Comparison of ENCODE assay signal across 12 cellular contexts in genomic region chr12:130456375-130457199, GRCh38.
DNase-seq lines count a peak whose midpoint lies in the region; ATAC-seq and TF ChIP-seq lines count a peak whose summit lies in the region.
"Had no signal": no experiment of that assay in that cellular context is flagged by ENCODE, and none has a peak within 500 bp of the region (broad histone marks: within the 10 kb centered on the region; RNA-seq: fewer than 3 reads in every experiment).

No MANE protein-coding gene starts in this region.

- no peak overlapping the region for H3K4me3 ChIP-seq in heart left ventricle
- H3K4me3 ChIP-seq in stomach = no peak overlapping the region
- H3K4me3 ChIP-seq: A549 had no signal

- no peak overlapping the region for H3K27ac ChIP-seq in heart left ventricle
- no peak overlapping the region for H3K27ac ChIP-seq in stomach
- H3K27ac ChIP-seq: A549 had no signal

- H3K4me1 ChIP-seq in heart left ventricle = peaks cover 0 to 6% (median 0%) of the 10 kb centered on the region in 12 donors
- H3K4me1 ChIP-seq in stomach = peaks cover 0 to 13% (median 0%) of the 10 kb centered on the region in 4 donors
- H3K4me1 ChIP-seq: A549 had no signal

- TF ChIP-seq EP300 in stomach (IDR thresholded peaks at IDR 0.05) = no peak

- TF ChIP-seq POLR2A in heart left ventricle (IDR thresholded peaks at IDR 0.05) = no peak
- no peak for TF ChIP-seq POLR2A in stomach (IDR thresholded peaks at IDR 0.05)

- ATAC-seq in heart left ventricle (peak; percentile 62 to 92 (median 92)), HG03520 (IDR thresholded peaks at IDR 0.05; ENCODE audit: unreplicated experiment) (no peak)
- ATAC-seq: activated T-cell treated with anti-CD3 and anti-CD28 coated beads, Interleukin-2, amount 50 U/mL, for 72 hours had no signal

- WGBS in heart left ventricle, 4 donors = 66 to 70% (median 67%) methylated on average over 25 to 28 of the region's 28 CpGs
- 59 to 69% (median 62%) methylated on average over 19 to 28 of the region's 28 CpGs for WGBS in stomach, 5 donors

- no peak for TF ChIP-seq CTCF in heart left ventricle (IDR thresholded peaks at IDR 0.05)
- no peak for TF ChIP-seq CTCF in stomach (IDR thresholded peaks at IDR 0.05)

- in situ Hi-C loops in KBM-7 (cut with MboI; ENCODE audit: low pct_unique_long_range_greater_than_20kb, low sequenced_read_pairs) = no loop called here

- H3K36me3 ChIP-seq in heart left ventricle = no peaks in the 10 kb centered on the region
- no peaks in the 10 kb centered on the region for H3K36me3 ChIP-seq in stomach

- H3K27me3 ChIP-seq in heart left ventricle = peaks cover 0 to 5% (median 0%) of the 10 kb centered on the region in 9 donors
- peaks cover 0 to 13% (median 0%) of the 10 kb centered on the region in 3 donors for H3K27me3 ChIP-seq in stomach

- DNase-seq in NCI-H748 (lab: John Stamatoyannopoulos, UW; ENCODE audit: unreplicated experiment) (peak; percentile 25), NCI-H748 treated with DMSO at 0.1 percent for 48 hours (lab: John Stamatoyannopoulos, UW) (no peak), NCI-H2196 (lab: John Stamatoyannopoulos, UW; ENCODE audit: unreplicated experiment) (peak; percentile 72), heart left ventricle (peak; percentile 42 to 85 (median 64)), stomach (peak; percentile 68), NCI-H226 (no peak), KBM-7 (no peak)
- DNase-seq: activated CD4-positive, alpha-beta T cell treated with anti-CD3 and anti-CD28 coated beads for 48 hours; activated T-cell treated with anti-CD3 and anti-CD28 coated beads, Interleukin-2, amount 50 U/mL, for 72 hours; T-helper 2 cell had no signal

- intact Hi-C loops in heart left ventricle (cut with DNase I) = no loop called here
- intact Hi-C loops in stomach (cut with DNase I; ENCODE audit: low total_unique reads) = no loop called here

- no peaks in the 10 kb centered on the region for H3K9me3 ChIP-seq in heart left ventricle
- H3K9me3 ChIP-seq in stomach = no peaks in the 10 kb centered on the region
- H3K9me3 ChIP-seq: A549 had no signal

Comparison
In these comparisons a context has a peak if more than half of its experiments do, and no peak if none do; other contexts are left out.
1. DNase-seq: peak in NCI-H748 (single experiment), NCI-H2196 (single experiment), heart left ventricle (5 of 5) and stomach (single experiment); none in NCI-H748 treated with DMSO at 0.1 percent for 48 hours (single experiment), NCI-H226 (single experiment) and KBM-7 (single experiment).